8 cellular contexts compared by ENCODE assay signal in the genomic region with DNA sequence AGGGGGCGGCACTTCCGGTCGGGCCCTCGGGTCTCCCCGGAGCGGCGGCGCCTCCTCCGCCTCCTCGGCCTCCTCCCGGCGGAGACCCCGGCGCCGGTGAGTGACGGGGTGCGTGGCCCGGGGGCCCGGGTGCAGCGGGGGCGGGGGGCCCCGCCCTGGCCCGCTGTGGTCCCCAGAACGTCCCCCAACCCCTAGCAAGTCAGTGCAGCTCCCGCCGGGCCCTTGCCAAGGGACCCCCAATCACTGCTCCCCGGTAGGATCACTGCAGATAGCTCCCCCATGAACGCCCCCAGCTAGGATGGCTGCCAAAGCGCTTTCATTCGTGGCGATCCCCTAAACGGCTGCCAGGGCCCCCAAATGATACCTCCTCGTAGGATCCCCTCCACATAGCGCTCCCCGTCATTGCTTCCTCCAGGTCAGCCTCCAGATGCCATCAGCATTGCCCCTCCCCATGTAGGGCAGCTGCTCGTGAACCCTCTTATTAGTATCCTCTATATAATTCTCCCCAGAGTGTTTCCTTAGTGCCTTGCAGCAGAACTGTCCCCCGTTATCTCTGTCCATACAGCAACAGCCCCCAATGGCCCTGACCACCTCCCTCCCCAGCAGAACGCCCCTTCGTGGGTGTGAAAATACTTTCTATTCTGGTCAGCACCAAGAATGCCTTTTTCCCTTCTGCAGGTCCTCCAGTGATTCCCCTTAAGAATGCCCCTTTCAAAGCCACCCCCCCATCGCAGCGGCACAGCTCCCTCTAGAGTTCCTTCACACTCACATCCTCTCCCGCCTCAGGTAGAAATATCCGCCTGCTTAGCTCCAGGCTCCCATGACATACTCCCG. TPM values are rescaled to one million over a fixed set of nuclear protein-coding genes. Genes with fewer than 3 reads are reported as not detected.
A peak's percentile ranks its signal among the peaks of the same experiment; 100 is the strongest.
DNase-seq lines count a peak whose midpoint lies in the region; ATAC-seq, FAIRE-seq and TF ChIP-seq lines count a peak whose summit lies in the region.

Gene ZNF865 (plus strand): TSS at position 11 of the 834 bp plus-strand sequence. CDS start 7,972 bp downstream, outside the sequence.

- H3K27me3 ChIP-seq in H1 (replicated peaks in 1 of 4; ENCODE audit: control insufficient read depth in 3 of 4, extremely low read depth in 1 of 4, insufficient read depth in 3 of 4, low read length in 3 of 4) (no peaks in the 10 kb centered on the region), mesenchymal stem cell (ENCODE audit: control insufficient read depth in 1 of 2, insufficient read depth in 1 of 2, low read length in 2 of 2) (no peaks in the 10 kb centered on the region)

- FAIRE-seq in A549 (lab: Jason Lieb, UNC) = no peak
- FAIRE-seq in H1 (lab: Jason Lieb, UNC) = peak; percentile 74

- POLR2A ChIA-PET in A549 (lab: Yijun Ruan, JAX) = interaction anchor here (0.6 to 3.2 kb wide), 23 partner anchors 11 to 347 kb away, joined by 3 to 33 read pairs (median 5); partner anchors contain the start of genes ISOC2, KMT5C, NAT14 and PPP6R1
- POLR2A ChIA-PET in H1 (lab: Charles Lee; ENCODE audit: partially characterized antibody) = interaction anchor here (0.6 to 3.6 kb wide), 15 partner anchors 11 to 121 kb away, joined by 3 to 25 read pairs (median 4); partner anchors contain the start of genes NAT14, U2AF2, ZNF579 and ZNF784

- no peak within 1 kb of the TSS for H2AK5ac ChIP-seq in H1 (ENCODE audit: low read depth, low read length)
- peak within 1 kb of the TSS; percentile 70 for H2AK5ac ChIP-seq in mesenchymal stem cell (ENCODE audit: low read length, severe bottlenecking)

- H3K56ac ChIP-seq in H1 (replicated peaks; ENCODE audit: insufficient read length, low read depth, low read length) = peak within 1 kb of the TSS; percentile 95

- H4K91ac ChIP-seq in H1 (replicated peaks; ENCODE audit: insufficient read length, low read length) (peak within 1 kb of the TSS; percentile 98), mesenchymal stem cell (ENCODE audit: low read length) (peak within 1 kb of the TSS; percentile 91)

- peak; percentile 71 to 76 for ATAC-seq in A549
- peak; percentile 32 for ATAC-seq in GM18505 (IDR thresholded peaks at IDR 0.05; ENCODE audit: unreplicated experiment)
- peak; percentile 6 for ATAC-seq in HG03469 (IDR thresholded peaks at IDR 0.05; ENCODE audit: unreplicated experiment)

- WGBS in A549 (ENCODE audit: missing lambda C conversion rate) = 1% methylated on average over 18 of the region's 44 CpGs
- 4% methylated on average over 18 of the region's 44 CpGs; no CpG with 5 or more reads in 1 of the 2 experiments for WGBS in H1 (ENCODE audit: extremely low coverage in 1 of 2, insufficient coverage in 1 of 2, insufficient read length in 1 of 2, insufficient replicate concordance in 2 of 2, low coverage in 1 of 2, low lambda C conversion rate in 2 of 2, missing lambda C conversion rate in 1 of 2), 2 experiments
- under 1% methylated on average over 40 of the region's 44 CpGs for WGBS in mesenchymal stem cell

- TF ChIP-seq EP300 in A549 (IDR thresholded peaks at IDR 0.05) (no peak), H1 (IDR thresholded peaks at IDR 0.05; ENCODE audit: borderline replicate concordance in 1 of 2, low read depth in 2 of 2, low read length in 2 of 2) (no peak)

- H2BK120ac ChIP-seq in H1 (replicated peaks; ENCODE audit: low read depth, low read length) (peak within 1 kb of the TSS; percentile 86), mesenchymal stem cell (ENCODE audit: low read depth, low read length) (peak within 1 kb of the TSS; percentile 83)

- H3K27ac ChIP-seq in A549 = peak within 1 kb of the TSS; percentile 94 to 95
- H3K27ac ChIP-seq in H1 (ENCODE audit: low read depth, low read length) = peak within 1 kb of the TSS; percentile 80
- H3K27ac ChIP-seq in mesenchymal stem cell (ENCODE audit: low read length, poor library complexity, severe bottlenecking) = peak within 1 kb of the TSS; percentile 99

- peaks cover 2 to 19% of the 10 kb centered on the region in 2 experiments for H4K20me1 ChIP-seq in H1 (replicated peaks in 1 of 2; ENCODE audit: control insufficient read depth in 1 of 2, insufficient read depth in 2 of 2, low read length in 2 of 2)

- peaks cover 22% of the 10 kb centered on the region for H3K4me1 ChIP-seq in A549
- peaks cover 0 to 14% (median 8%) of the 10 kb centered on the region in 4 experiments; a peak in 6 of 7 replicates for H3K4me1 ChIP-seq in H1 (replicated peaks in 1 of 4; ENCODE audit: control insufficient read depth in 3 of 4, insufficient read depth in 4 of 4, low read length in 3 of 4)
- H3K4me1 ChIP-seq in mesenchymal stem cell (ENCODE audit: control insufficient read depth, insufficient read depth, low read depth, low read length) = peaks cover 19% of the 10 kb centered on the region

- peak within 1 kb of the TSS; percentile 74 for H3K4ac ChIP-seq in H1 (replicated peaks; ENCODE audit: insufficient read length, low read depth, low read length)
- H3K4ac ChIP-seq in mesenchymal stem cell (ENCODE audit: low read depth in 1 of 2, low read length in 2 of 2) = peak within 1 kb of the TSS; percentile 73 to 90

- H3K79me1 ChIP-seq in H1 (ENCODE audit: low read depth, low read length) (peaks cover 5% of the 10 kb centered on the region), mesenchymal stem cell (replicated peaks; ENCODE audit: low read length, poor library complexity, severe bottlenecking) (peaks cover 34% of the 10 kb centered on the region)

- peak; percentile 88 to 91 for DNase-seq in A549 (ENCODE audit: low read depth in 1 of 2, low spot score in 1 of 2)
- DNase-seq in NCI-H82 (lab: John Stamatoyannopoulos, UW) = peak; percentile 93
- peak; percentile 49 to 51 for DNase-seq in activated CD8-positive, alpha-beta memory T cell treated with anti-CD3 and anti-CD28 coated beads for 1 hour (ENCODE audit: extremely low read depth in 1 of 2, low read depth in 1 of 2)
- peak in 1 of 2 experiments; percentile 72 for DNase-seq in H1 (ENCODE audit: low read depth in 1 of 2, low spot score in 2 of 2)
- DNase-seq in mesenchymal stem cell = peak; percentile 93
- peak; percentile 57 for DNase-seq in stimulated activated CD8-positive, alpha-beta memory T cell treated with anti-CD3 and anti-CD28 coated beads, Interleukin-12 subunit alpha, Interleukin-12 subunit beta, amount 100 ng/mL, for 24 hours (ENCODE audit: extremely low read depth)

- H2AFZ ChIP-seq in H1 (ENCODE audit: low read length) (no peak within 1 kb of the TSS; the same call in 1 of the 2 replicates), mesenchymal stem cell (ENCODE audit: low read depth, low read length) (no peak within 1 kb of the TSS)

- H3K23ac ChIP-seq in H1 (ENCODE audit: insufficient read length) = no peak within 1 kb of the TSS
- peak within 1 kb of the TSS; percentile 74 to 98 for H3K23ac ChIP-seq in mesenchymal stem cell (ENCODE audit: low read length in 2 of 2)

- H3K79me2 ChIP-seq in H1 (ENCODE audit: control insufficient read depth in 1 of 2, insufficient read depth in 2 of 2, low read length in 2 of 2) = peaks cover 0 to 10% of the 10 kb centered on the region in 2 experiments; a peak in 2 of 4 replicates

- H2BK12ac ChIP-seq in H1 (ENCODE audit: low read depth, low read length) (0 out of 2 replicates have a peak within 1 kb of the TSS, but pooled peaks have one; percentile 80), mesenchymal stem cell (ENCODE audit: low read length in 2 of 2) (peak within 1 kb of the TSS; percentile 37 to 63)

- CTCF ChIA-PET in A549 (lab: Yijun Ruan, JAX) (interaction anchor here (0.6 to 16.7 kb wide), 49 partner anchors 9 to 542 kb away, joined by 3 to 348 read pairs (median 6); partner anchors contain the start of genes NAT14, ZNF579 and ZNF784), H1 (lab: Charles Lee; ENCODE audit: partially characterized antibody) (interaction anchor here (0.6 to 2.3 kb wide), 28 partner anchors 9 to 447 kb away, joined by 3 to 22 read pairs (median 5); partner anchors contain the start of genes NAT14 and ZNF784)

- H2BK15ac ChIP-seq in H1 (ENCODE audit: low read length) (peak within 1 kb of the TSS; percentile 95; the same call in 1 of the 2 replicates), mesenchymal stem cell (ENCODE audit: low read depth, poor library complexity, severe bottlenecking) (peak within 1 kb of the TSS; percentile 98)

- H3K36me3 ChIP-seq in H1 (ENCODE audit: control insufficient read depth in 2 of 4, insufficient read depth in 4 of 4, low read length in 3 of 4) (peaks cover 0 to 3% (median 0%) of the 10 kb centered on the region in 4 experiments; a peak in 1 of 8 replicates), mesenchymal stem cell (ENCODE audit: control insufficient read depth in 1 of 2, insufficient read depth in 2 of 2, low read depth in 1 of 2, low read length in 2 of 2) (peaks cover 33 to 36% of the 10 kb centered on the region in 2 experiments)

- peak within 1 kb of the TSS; percentile 97 for H3K4me2 ChIP-seq in A549
- peak within 1 kb of the TSS; percentile 61 to 93 for H3K4me2 ChIP-seq in H1 (ENCODE audit: insufficient read depth in 1 of 2, low read depth in 2 of 2, low read length in 2 of 2)
- peak within 1 kb of the TSS; percentile 72 for H3K4me2 ChIP-seq in mesenchymal stem cell (ENCODE audit: low read length, poor library complexity, severe bottlenecking)

- H2BK20ac ChIP-seq in H1 (ENCODE audit: low read length) = peak within 1 kb of the TSS; percentile 66; the same call in 1 of the 2 replicates

- H3K18ac ChIP-seq in H1 (ENCODE audit: extremely low read depth, low read length) = peak within 1 kb of the TSS; percentile 98
- H3K18ac ChIP-seq in mesenchymal stem cell (ENCODE audit: low read depth in 1 of 2, low read length in 2 of 2) = peak within 1 kb of the TSS; percentile 82 to 96

- H3K4me3 ChIP-seq in A549 (peak within 1 kb of the TSS; percentile 82), H1 (ENCODE audit: extremely low read depth in 1 of 4, insufficient read depth in 2 of 4, low read depth in 3 of 4, low read length in 4 of 4) (peak within 1 kb of the TSS; percentile 54 to 93 (median 88)), mesenchymal stem cell (ENCODE audit: insufficient read depth in 1 of 2, low read depth in 1 of 2, low read length in 2 of 2) (peak within 1 kb of the TSS; percentile 83 to 98)

- TF ChIP-seq CTCF in A549 (IDR thresholded peaks at IDR 0.05) = peak; percentile 88
- TF ChIP-seq CTCF in H1 (IDR thresholded peaks at IDR 0.05; ENCODE audit: control extremely low read depth in 1 of 3, insufficient read depth in 1 of 3, low read depth in 1 of 3, low read length in 3 of 3) = peak; percentile 68 to 80 (median 73)

- peaks cover 13% of the 10 kb centered on the region for H3K23me2 ChIP-seq in H1 (ENCODE audit: low read depth, low read length)

- peak; percentile 93 to 95 for TF ChIP-seq RAD21 in A549 (conservative IDR thresholded peaks at IDR 0.05 in 1 of 2, IDR thresholded peaks at IDR 0.05 in 1 of 2)
- TF ChIP-seq RAD21 in H1 (IDR thresholded peaks at IDR 0.05 in 1 of 2, conservative IDR thresholded peaks at IDR 0.05 in 1 of 2; ENCODE audit: low read depth in 2 of 2, low read length in 2 of 2) = peak; percentile 73 to 75

- peak within 1 kb of the TSS; percentile 59 to 66 (median 62) for H3K9ac ChIP-seq in H1 (replicated peaks in 1 of 4; ENCODE audit: extremely low read depth in 1 of 4, low read depth in 3 of 4, low read length in 3 of 4)
- H3K9ac ChIP-seq in mesenchymal stem cell (ENCODE audit: low read length) = peak within 1 kb of the TSS; percentile 98

- H4K8ac ChIP-seq in H1 (ENCODE audit: extremely low read depth, insufficient read depth, low read length) = peak within 1 kb of the TSS; percentile 83
- H4K8ac ChIP-seq in mesenchymal stem cell (ENCODE audit: low read length) = peak within 1 kb of the TSS; percentile 98

- H4K5ac ChIP-seq in H1 (ENCODE audit: insufficient read length, low read depth, low read length) = peak within 1 kb of the TSS; percentile 96

- H3K9me3 ChIP-seq in A549 = no peaks in the 10 kb centered on the region
- H3K9me3 ChIP-seq in H1 (ENCODE audit: insufficient read depth in 2 of 2, low read depth in 1 of 2, low read length in 1 of 2) = no peaks in the 10 kb centered on the region
- peaks cover 4% of the 10 kb centered on the region for H3K9me3 ChIP-seq in mesenchymal stem cell (ENCODE audit: control insufficient read depth, low read length)

- H3K14ac ChIP-seq in H1 (ENCODE audit: insufficient read length) = peak within 1 kb of the TSS; percentile 1
- peak within 1 kb of the TSS; percentile 44 to 82 for H3K14ac ChIP-seq in mesenchymal stem cell (ENCODE audit: low read length in 2 of 2)

- H2BK5ac ChIP-seq in H1 (ENCODE audit: low read depth, low read length) (peak within 1 kb of the TSS; percentile 96), mesenchymal stem cell (ENCODE audit: low read depth, low read length, poor library complexity, severe bottlenecking) (peak within 1 kb of the TSS; percentile 96)

- TF ChIP-seq POLR2A in A549 (IDR thresholded peaks at IDR 0.05; ENCODE audit: low read length) (peak; percentile 39), GM18505 (IDR thresholded peaks at IDR 0.05; ENCODE audit: borderline replicate concordance, extremely low read depth, insufficient read depth, insufficient read length) (peak; percentile 53), H1 (IDR thresholded peaks at IDR 0.05; ENCODE audit: control extremely low read depth in 1 of 2, low read depth in 2 of 2, low read length in 2 of 2) (no peak; a peak in 1 of 3 replicates)

RNA-seq across cellular contexts. Expression of gene ZNF865, which starts in this region (rescaled TPM):
- polyA plus RNA-seq in A549 (2011; rRNA removed) = 2.1 and 2.2 TPM in 2 replicates
- 6.3 and 10.9 TPM in 2 replicates for polyA plus RNA-seq in A549 (2012; cell fraction: cytosol; rRNA removed)
- polyA plus RNA-seq in A549 (2012; cell fraction: nucleus; rRNA removed) = 13.0 and 22.4 TPM in 2 replicates
- polyA plus RNA-seq in A549 (2017; fragmentation: RNase III; extraction: RNeasy Plus Mini Kit Qiagen cat#74134 plus additional on column Dnase treatment) = 7.1 to 7.9 TPM (median 7.8 TPM) in 3 replicates
- polyA minus RNA-seq in A549 (2011; rRNA and poly(A)+ RNA removed) = 2.1 and 2.5 TPM in 2 replicates
- 13.6 and 14.6 TPM in 2 replicates for total RNA-seq in H1 (2021; fragmentation: NEBNext Ultra II Directional; extraction: Animal tissue kit (Norgen Biotek cat#: 25700))
- 3.5 and 5.9 TPM in 2 replicates for polyA plus RNA-seq in H1 (2011; rRNA removed)
- 3.2 TPM for polyA plus RNA-seq in H1 (2011; cell fraction: cytosol; rRNA removed)
- polyA plus RNA-seq in H1 (2011; cell fraction: nucleus; rRNA removed) = 5.2 TPM
- polyA plus RNA-seq in H1 (2012, experiment 1 of 2) = 4.2 to 8.5 TPM (median 7.3 TPM) in 4 replicates
- 3.5 TPM for polyA plus RNA-seq in H1 (2012, experiment 2 of 2)
- polyA plus RNA-seq in H1 (2013, experiment 1 of 2) = 8.2 TPM
- polyA plus RNA-seq in H1 (2013, experiment 2 of 2) = 8.3 TPM
- polyA minus RNA-seq in H1 (2011; rRNA and poly(A)+ RNA removed) = 0.49 and 1.1 TPM in 2 replicates
- 6.8 TPM for polyA minus RNA-seq in H1 (2011; cell fraction: cytosol; rRNA and poly(A)+ RNA removed)
- 5.9 TPM for polyA minus RNA-seq in H1 (2011; cell fraction: nucleus; rRNA and poly(A)+ RNA removed)
- 9.1 TPM for polyA plus RNA-seq in mesenchymal stem cell (2013, experiment 1 of 2)
- polyA plus RNA-seq in mesenchymal stem cell (2013, experiment 2 of 2) = 8.8 TPM

Comparison
In these comparisons a context has a peak if more than half of its experiments do, and no peak if none do; other contexts are left out.
1. ATAC-seq: peak in every context shown above with its lines; median percentile 74 in A549; 32 in GM18505; 6 in HG03469.
2. POLR2A ChIP-seq: peak in A549 (single experiment) and GM18505 (single experiment); none in H1 (0 of 2).
3. Of the 18 proteins assayed by ChIP-seq in both H1 and A549: peak only in H1: E2F6; only in A549: JUN and POLR2A; in both: CTCF, MAX, PHF8, RAD21 and RFX5; in neither: 10.
4. Peak in every context shown above with its lines, with median percentiles within 50 percentile points of each other: H3K27ac ChIP-seq, H3K4me2 ChIP-seq and H3K4me3 ChIP-seq.